Comparison of ENCODE assay signal across 20 cellular contexts in the genomic region with DNA sequence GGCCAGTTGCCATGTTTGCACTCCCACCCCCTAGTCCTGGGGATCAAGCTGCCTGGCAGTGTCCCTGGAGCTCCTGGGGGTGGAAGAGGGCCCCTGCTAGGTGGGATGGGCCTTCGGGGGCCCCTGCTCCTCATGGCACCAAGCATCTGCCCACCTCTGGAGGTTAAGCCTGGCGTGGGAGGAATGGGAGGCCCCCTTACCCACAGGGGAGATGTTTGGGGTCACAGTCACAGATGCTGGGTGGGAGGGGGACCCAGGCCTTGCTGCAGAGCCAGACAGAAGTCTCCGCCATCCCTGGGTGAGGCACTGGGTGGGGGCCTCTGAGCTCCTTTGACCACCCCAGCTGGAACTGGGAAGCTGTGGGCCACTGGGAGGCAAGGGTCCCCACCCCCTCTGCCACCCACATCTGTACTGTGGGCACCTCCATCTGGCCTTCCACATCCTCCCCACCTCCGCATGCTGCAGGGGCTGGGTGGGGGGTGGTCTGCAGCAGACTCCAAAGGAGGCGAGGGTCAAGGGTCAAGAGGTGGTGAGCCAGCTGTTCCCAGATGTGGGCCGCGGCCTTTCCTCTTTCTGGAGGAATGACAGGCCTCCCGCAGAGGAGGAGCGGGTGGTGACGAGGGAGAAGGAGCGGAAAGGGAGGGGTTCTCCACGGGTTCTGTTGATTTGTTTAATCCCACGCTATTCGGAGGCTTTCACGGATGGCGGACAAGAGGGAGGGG. TPM values are rescaled to one million over a fixed set of nuclear protein-coding genes. Genes with fewer than 3 reads are reported as not detected.
DNase-seq lines count a peak whose midpoint lies in the region; ATAC-seq, FAIRE-seq and TF ChIP-seq lines count a peak whose summit lies in the region.
"Had no signal": no experiment of that assay in that cellular context is flagged by ENCODE, and none has a peak within 500 bp of the region (broad histone marks: within the 10 kb centered on the region; RNA-seq: fewer than 3 reads in every experiment).

No MANE protein-coding gene starts in this region.

- no peak overlapping the region for H3K9ac ChIP-seq in HepG2 (ENCODE audit: insufficient read depth, low read depth, low read length)
- no peak overlapping the region for H3K9ac ChIP-seq in K562 (ENCODE audit: insufficient read depth in 1 of 2, low read depth in 2 of 2, low read length in 2 of 2)

- H3K79me2 ChIP-seq in HepG2 (ENCODE audit: insufficient read depth, low read length) (no peaks in the 10 kb centered on the region), K562 (ENCODE audit: control insufficient read depth, insufficient read depth, low read length) (no peaks in the 10 kb centered on the region)

- H3K36me3 ChIP-seq in HepG2 (replicated peaks in 1 of 2; ENCODE audit: control insufficient read depth in 1 of 2, insufficient read depth in 2 of 2, low read length in 2 of 2), result no peaks in the 10 kb centered on the region
- no peaks in the 10 kb centered on the region for H3K36me3 ChIP-seq in right lobe of liver
- H3K36me3 ChIP-seq in K562 (ENCODE audit: control insufficient read depth, insufficient read depth, low read length), result no peaks in the 10 kb centered on the region
- H3K36me3 ChIP-seq: neutrophil, stomach had no signal

- no peak for ATAC-seq in HepG2
- ATAC-seq in right lobe of liver, result no peak
- no peak for ATAC-seq in K562
- no peak for ATAC-seq in GM21529 (IDR thresholded peaks at IDR 0.05; ENCODE audit: unreplicated experiment)
- ATAC-seq in stimulated activated naive CD8-positive, alpha-beta T cell treated with anti-CD3 and anti-CD28 coated beads, Interleukin-15, Interleukin-2, amounts not matched to agents 100 U/mL and 50 U/mL, for 24 hours, result no peak
- ATAC-seq in GM19397 (IDR thresholded peaks at IDR 0.05; ENCODE audit: unreplicated experiment), result no peak

- no peak for TF ChIP-seq RAD21 in HepG2 (CRISPR knock-in tag; IDR thresholded peaks at IDR 0.05)
- TF ChIP-seq RAD21 in K562 (CRISPR knock-in tag; conservative IDR thresholded peaks at IDR 0.05 in 1 of 2, IDR thresholded peaks at IDR 0.05 in 1 of 2), result no peak

- H3K4me1 ChIP-seq in HepG2 (ENCODE audit: insufficient read depth, low read length) (peaks cover 26% of the 10 kb centered on the region), right lobe of liver (peaks cover 0 to 16% (median 0%) of the 10 kb centered on the region in 4 donors), K562 (replicated peaks in 1 of 2; ENCODE audit: control insufficient read depth in 2 of 2, insufficient read depth in 2 of 2, low read length in 2 of 2) (peaks cover 0 to 44% of the 10 kb centered on the region in 2 experiments; a peak in 2 of 5 replicates)

- H3K27ac ChIP-seq in HepG2 (ENCODE audit: extremely low read length, insufficient read depth, low read length), result no peak overlapping the region
- no peak overlapping the region for H3K27ac ChIP-seq in right lobe of liver
- no peak overlapping the region for H3K27ac ChIP-seq in K562 (ENCODE audit: extremely low read depth, low read depth, low read length)
- H3K27ac ChIP-seq: neutrophil, RWPE1, stomach had no signal

- H3K27me3 ChIP-seq in HepG2 (ENCODE audit: control insufficient read depth in 1 of 2, insufficient read depth in 2 of 2, low read length in 2 of 2) (peaks cover 20 to 95% of the 10 kb centered on the region in 2 experiments), right lobe of liver (peaks cover 13 to 29% of the 10 kb centered on the region in 2 donors), K562 (ENCODE audit: control insufficient read depth in 2 of 2, insufficient read depth in 2 of 2, low read length in 2 of 2) (peaks cover 2 to 32% of the 10 kb centered on the region in 2 experiments; a peak in 3 of 5 replicates)

- DNase-seq in HepG2 (ENCODE audit: low spot score) (no peak), right lobe of liver (no peak), K562 (ENCODE audit: extremely low read depth in 1 of 4, low spot score in 3 of 4) (peak in 1 of 4 experiments; percentile 21), left kidney (ENCODE audit: low read depth, low spot score) (peak; percentile 37), C1 segment of cervical spinal cord (lab: John Stamatoyannopoulos, UW) (no peak)
- no peak for DNase-seq in stimulated activated naive CD8-positive, alpha-beta T cell treated with anti-CD3 and anti-CD28 coated beads, Interleukin-15, Interleukin-2, amounts not matched to agents 100 U/mL and 50 U/mL, for 24 hours
- DNase-seq: activated CD4-positive, CD25-positive, alpha-beta regulatory T cell; activated CD8-positive, alpha-beta memory T cell treated with anti-CD3 and anti-CD28 coated beads for 24 hours; activated naive CD8-positive, alpha-beta T cell treated with anti-CD3 and anti-CD28 coated beads, Interleukin-2, amount 10 ng/mL, durations not matched to agents 7 days and 5 days; effector CD8-positive, alpha-beta T cell; MV-4-11; NCI-H2081 treated with DMSO at 0.1 percent for 48 hours; stomach had no signal

- TF ChIP-seq EP300 in HepG2 (IDR thresholded peaks at IDR 0.05; ENCODE audit: low read depth in 2 of 2, low read length in 2 of 2) (no peak), HepG2 (CRISPR knock-in tag; IDR thresholded peaks at IDR 0.05; ENCODE audit: borderline replicate concordance) (no peak), K562 (IDR thresholded peaks at IDR 0.05; ENCODE audit: low read length) (no peak)

- FAIRE-seq in HepG2 (lab: Jason Lieb, UNC) (no peak), K562 (lab: Jason Lieb, UNC) (no peak)
- FAIRE-seq: bronchial epithelial cell, G401.6, GM12891 had no signal

- H3K4me2 ChIP-seq in HepG2 (ENCODE audit: low read depth, low read length) (no peak overlapping the region), K562 (ENCODE audit: insufficient read depth, low read length) (no peak overlapping the region)

- H3K9me3 ChIP-seq in HepG2 (ENCODE audit: low read length) (no peaks in the 10 kb centered on the region), right lobe of liver (no peaks in the 10 kb centered on the region), K562 (replicated peaks; ENCODE audit: control insufficient read depth, insufficient read depth, low read depth, low read length) (no peaks in the 10 kb centered on the region)
- H3K9me3 ChIP-seq: neutrophil, stomach had no signal

- BruUV-seq in HepG2 (replicated peaks; lab: Mats Ljungman, UMichigan) (no TSS peak), K562 (replicated peaks; lab: Mats Ljungman, UMichigan) (no TSS peak)

- intact Hi-C loops in HepG2 (cut with micrococcal nuclease; ENCODE audit: unreplicated experiment) (no loop called here), right lobe of liver (cut with DNase I) (loop anchor here in 1 of 2 donors (5.0 kb wide), 1 partner anchor 112 kb away; no protein-coding TSS in a partner anchor), K562 (cut with micrococcal nuclease) (loop anchor here (5.0 kb wide), 1 partner anchor 117 kb away; no protein-coding TSS in a partner anchor)

- TF ChIP-seq POLR2A in HepG2 (IDR thresholded peaks at IDR 0.05; ENCODE audit: insufficient read depth in 1 of 2, low read depth in 2 of 2, low read length in 2 of 2) (no peak), right lobe of liver (IDR thresholded peaks at IDR 0.05) (no peak), K562 (conservative IDR thresholded peaks at IDR 0.05) (no peak)

- WGBS in HepG2 (ENCODE audit: low lambda C conversion rate), result 13% methylated on average over 14 of the region's 16 CpGs
- WGBS in right lobe of liver (ENCODE audit: insufficient coverage, low coverage, low lambda C conversion rate, missing lambda C conversion rate), result 0% methylated on average over 7 of the region's 16 CpGs
- under 1% methylated on average over 13 of the region's 16 CpGs for WGBS in K562 (ENCODE audit: insufficient coverage, low coverage, missing lambda C conversion rate)

- no peak overlapping the region for H2AFZ ChIP-seq in HepG2 (ENCODE audit: low read length)
- no peak overlapping the region for H2AFZ ChIP-seq in K562 (ENCODE audit: low read depth, low read length)

- H4K20me1 ChIP-seq in HepG2 (ENCODE audit: insufficient read depth, low read length) (peaks cover 39% of the 10 kb centered on the region; the same call in 1 of the 2 replicates), K562 (replicated peaks; ENCODE audit: control insufficient read depth, insufficient read depth, low read length) (peaks cover 4% of the 10 kb centered on the region)

- peaks cover 3% of the 10 kb centered on the region for H3K9me1 ChIP-seq in K562 (ENCODE audit: control insufficient read depth, insufficient read depth, low read length)

- no peak for TF ChIP-seq CTCF in HepG2 (CRISPR knock-in tag; IDR thresholded peaks at IDR 0.05)
- no peak for TF ChIP-seq CTCF in right lobe of liver (IDR thresholded peaks at IDR 0.05)
- TF ChIP-seq CTCF in K562 (IDR thresholded peaks at IDR 0.05 in 2 of 3, conservative IDR thresholded peaks at IDR 0.05 in 1 of 3; ENCODE audit: insufficient read depth in 2 of 3, low read depth in 1 of 3, low read length in 3 of 3), result no peak

- POLR2A ChIA-PET in HepG2 (lab: Yijun Ruan, JAX) (no interaction called here), K562 (lab: Yijun Ruan, JAX) (interaction anchor here (0.8 kb wide), 1 partner anchor 26 kb away, joined by 3 read pairs; no protein-coding TSS in a partner anchor)

- in situ Hi-C loops in HepG2 (cut with HindIII; ENCODE audit: extremely low pct_ligation_motif_present, low pct_unique_long_range_greater_than_20kb) (no loop called here), K562 (cut with MboI) (no loop called here)

- no peak overlapping the region for H3K4me3 ChIP-seq in HepG2 (replicated peaks in 1 of 3; ENCODE audit: insufficient read depth in 1 of 3, low read depth in 2 of 3, low read length in 3 of 3)
- no peak overlapping the region for H3K4me3 ChIP-seq in right lobe of liver
- H3K4me3 ChIP-seq in K562, result no peak overlapping the region

- CTCF ChIA-PET in HepG2 (lab: Yijun Ruan, JAX; ENCODE audit: low intra/inter-chr PET ratio, low total read pairs), result no interaction called here
- CTCF ChIA-PET in K562 (lab: Yijun Ruan, JAX; ENCODE audit: low intra/inter-chr PET ratio), result no interaction called here

RNA-seq across cellular contexts. Expression of gene YTHDF1, which starts 41.5 kb away (rescaled TPM):
- total RNA-seq in HepG2 (2016; rRNA removed; fragmentation: Illumina TruSeq; extraction: Trizol), result 37.7 and 39.8 TPM in 2 replicates
- 15.1 and 15.2 TPM in 2 replicates for total RNA-seq in HepG2 (2016; cell fraction: cytosol; rRNA removed; fragmentation: Illumina TruSeq; extraction: Trizol; ENCODE audit: low read depth)
- total RNA-seq in HepG2 (2016; cell fraction: insoluble cytoplasmic fraction; rRNA removed; fragmentation: Illumina TruSeq; extraction: Trizol), result 35.8 and 37.7 TPM in 2 replicates
- 41.8 and 42.4 TPM in 2 replicates for total RNA-seq in HepG2 (2016; cell fraction: membrane; rRNA removed; fragmentation: Illumina TruSeq; extraction: Trizol)
- total RNA-seq in HepG2 (2016; cell fraction: nucleus; rRNA removed; fragmentation: Illumina TruSeq; extraction: Trizol), result 28.2 and 31.2 TPM in 2 replicates
- polyA plus RNA-seq in HepG2 (2011; rRNA removed), result 34.5 and 36.4 TPM in 2 replicates
- polyA plus RNA-seq in HepG2 (2011; cell fraction: cytosol; rRNA removed), result 27.2 and 28.5 TPM in 2 replicates
- 36.7 and 41.9 TPM in 2 replicates for polyA plus RNA-seq in HepG2 (2011; cell fraction: nucleus; rRNA removed)
- 36.8 and 38.5 TPM in 2 replicates for polyA plus RNA-seq in HepG2 (2012)
- polyA plus RNA-seq in HepG2 (2016; cell fraction: cytosol; fragmentation: Illumina TruSeq; extraction: Trizol; ENCODE audit: low read depth), result 9.5 and 11.3 TPM in 2 replicates
- polyA plus RNA-seq in HepG2 (2016; cell fraction: insoluble cytoplasmic fraction; fragmentation: Illumina TruSeq; extraction: Trizol; ENCODE audit: low read depth), result 51.6 and 60.0 TPM in 2 replicates
- 29.6 and 31.9 TPM in 2 replicates for polyA plus RNA-seq in HepG2 (2016; cell fraction: membrane; fragmentation: Illumina TruSeq; extraction: Trizol; ENCODE audit: low read depth)
- 75.9 and 78.1 TPM in 2 replicates for polyA plus RNA-seq in HepG2 (2016; cell fraction: nucleus; fragmentation: Illumina TruSeq; extraction: Trizol; ENCODE audit: insufficient read depth, low read depth)
- polyA minus RNA-seq in HepG2 (2011; rRNA and poly(A)+ RNA removed; ENCODE audit: low replicate concordance), result 40.3 and 47.9 TPM in 2 replicates
- 30.1 and 32.4 TPM in 2 replicates for polyA minus RNA-seq in HepG2 (2011; cell fraction: cytosol; rRNA and poly(A)+ RNA removed)
- polyA minus RNA-seq in HepG2 (2011; cell fraction: nucleus; rRNA and poly(A)+ RNA removed), result 17.8 and 21.1 TPM in 2 replicates
- total RNA-seq in right lobe of liver, result 10 to 100 TPM; 16.4 to 23.6 (median 21.1) TPM
- total RNA-seq in K562 (2011; cell fraction: chromatin; rRNA removed; ENCODE audit: low replicate concordance), result 41.5 and 53.5 TPM in 2 replicates
- 31.1 and 36.5 TPM in 2 replicates for total RNA-seq in K562 (2011; cell fraction: nucleolus; rRNA removed)
- 30.2 and 31.3 TPM in 2 replicates for total RNA-seq in K562 (2011; cell fraction: nucleoplasm; rRNA removed)
- 20.8 and 26.6 TPM in 2 replicates for total RNA-seq in K562 (2014; rRNA removed)
- total RNA-seq in K562 (2014; rRNA removed; fragmentation: Illumina TruSeq; extraction: Trizol), result 18.0 and 19.0 TPM in 2 replicates
- 26.5 and 27.8 TPM in 2 replicates for total RNA-seq in K562 (2015; rRNA removed; fragmentation: Illumina TruSeq; extraction: Trizol)
- total RNA-seq in K562 (2021), result 41.8 and 42.4 TPM in 2 replicates
- polyA plus RNA-seq in K562 (2011; rRNA removed), result 20.5 and 27.9 TPM in 2 replicates
- 21.3 and 25.6 TPM in 2 replicates for polyA plus RNA-seq in K562 (2011; cell fraction: cytosol; rRNA removed)
- polyA plus RNA-seq in K562 (2011; cell fraction: nucleus; rRNA removed), result 38.5 and 52.3 TPM in 2 replicates
- 27.6 and 28.6 TPM in 2 replicates for polyA plus RNA-seq in K562 (2012)
- 29.3 and 31.6 TPM in 2 replicates for polyA plus RNA-seq in K562 (2014; fragmentation: Illumina TruSeq; extraction: Trizol)
- polyA plus RNA-seq in K562 (2014; fragmentation: Nextera tagmentation; extraction: Ambion mirVana), result 10 to 100 TPM; 10.1 to 11.1 TPM
- 28.6 and 33.2 TPM in 2 replicates for polyA plus RNA-seq in K562 (2014; rRNA removed)
- 14.0 and 22.8 TPM in 2 replicates for polyA minus RNA-seq in K562 (2011; rRNA and poly(A)+ RNA removed)
- 24.0 and 25.9 TPM in 2 replicates for polyA minus RNA-seq in K562 (2011; cell fraction: cytosol; rRNA and poly(A)+ RNA removed)
- 8.9 and 11.0 TPM in 2 replicates for polyA minus RNA-seq in K562 (2011; cell fraction: nucleus; rRNA and poly(A)+ RNA removed)

Comparison
In these comparisons a context has a peak if more than half of its experiments do, and no peak if none do; other contexts are left out.
1. Of the 241 proteins assayed by ChIP-seq in both HepG2 and K562: peak only in HepG2: HNRNPLL, MTA1 and PCBP1; only in K562: TFAP4; in both: none; in neither: 237.